In genomic region chr2:134671498-134671897, GRCh38 we compare ENCODE assay signal across 1 cellular context.
TF ChIP-seq lines count a peak whose summit lies in the region.

No MANE protein-coding gene starts in this region.

TF ChIP-seq in GM23338, 12 proteins besides CTCF, POLR2A, EP300 and RAD21:
- TF ChIP-seq ZNF462 (CRISPR knock-in tag; IDR thresholded peaks at IDR 0.05) (0 out of 2 replicates have a peak, but pooled peaks have one; percentile 53), POLR2AphosphoS5 (IDR thresholded peaks at IDR 0.05; ENCODE audit: low read depth) (no peak)
TF ChIP-seq in GM23338: peak in this region for 1.
